ENCODE assay signal across 20 cellular contexts in the genomic region with DNA sequence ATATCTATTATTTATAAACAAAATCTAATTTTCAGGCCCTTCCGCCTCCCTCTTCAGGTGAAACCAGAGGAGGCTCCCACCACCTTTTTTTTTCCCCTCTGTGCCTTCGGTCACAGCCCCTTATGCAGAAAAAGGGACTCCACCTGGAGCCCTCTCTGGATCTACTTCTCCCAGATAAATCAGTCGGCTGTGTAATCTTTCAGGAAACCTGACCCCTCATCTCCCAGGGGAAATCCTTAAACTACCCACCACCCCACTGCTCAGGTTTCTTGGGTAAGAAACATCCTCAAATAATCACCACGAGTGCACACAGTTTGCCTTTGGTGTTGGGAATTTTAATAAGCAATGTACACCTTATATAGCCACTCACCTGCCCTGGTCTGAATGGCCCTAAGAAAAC.
DNase-seq lines count a peak whose midpoint lies in the region; TF ChIP-seq lines count a peak whose summit lies in the region.
"Had no signal": no experiment of that assay in that cellular context is flagged by ENCODE, and none has a peak within 500 bp of the region (broad histone marks: within the 10 kb centered on the region; RNA-seq: fewer than 3 reads in every experiment).

No MANE protein-coding gene starts in this region.

- H3K4me1 ChIP-seq in H9 (ENCODE audit: insufficient read depth, low read length) (peaks cover 40% of the 10 kb centered on the region), NT2/D1 (ENCODE audit: insufficient read depth, insufficient read length) (peaks cover 9% of the 10 kb centered on the region)
- H3K4me1 ChIP-seq: Caco-2, testis had no signal

- H3K27me3 ChIP-seq in H9 (ENCODE audit: insufficient read depth, low read length) (no peaks in the 10 kb centered on the region), NT2/D1 (ENCODE audit: insufficient read depth, insufficient read length) (no peaks in the 10 kb centered on the region)
- H3K27me3 ChIP-seq: heart left ventricle, testis had no signal

- peaks cover 11 to 22% (median 12%) of the 10 kb centered on the region in 3 experiments for H3K36me3 Mint-ChIP-seq in H9 (ENCODE audit: insufficient read depth in 1 of 3, low read depth in 3 of 3)
- H3K36me3 Mint-ChIP-seq: brain had no signal

- no peak overlapping the region for H2BK20ac ChIP-seq in H9 (ENCODE audit: low read depth, low read length, poor library complexity, severe bottlenecking)

- peak overlapping the region; percentile 44 to 72 for H3K4me3 Mint-ChIP-seq in H9
- H3K4me3 Mint-ChIP-seq: activated CD4-positive, alpha-beta T cell treated with anti-CD3 and anti-CD28 coated beads, Interleukin-2, amount 10 ng/mL, durations not matched to agents 24 days and 14 days; activated T-cell treated with anti-CD3 and anti-CD28 coated beads, Interleukin-2, amount 50 U/mL, for 4 hours; neural crest cell; T-helper 1 cell treated with Interleukin-12 subunit alpha and Interleukin-12 subunit beta and Interleukin-4 antibody, amounts not matched to agents 30 μg/mL and 1 μg/mL, for 36 hours had no signal

- H3K14ac ChIP-seq in H9 (ENCODE audit: insufficient read depth, low read length), result no peak overlapping the region

- peak overlapping the region; percentile 46 for H3K4me2 ChIP-seq in H9 (ENCODE audit: insufficient read depth, insufficient read length, low read length)

- no peak overlapping the region for H2BK120ac ChIP-seq in H9 (ENCODE audit: low read depth, low read length, poor library complexity, severe bottlenecking)

- H4K91ac ChIP-seq in H9 (ENCODE audit: insufficient read length, low read depth, low read length), result no peak overlapping the region

- H3K4me1 Mint-ChIP-seq in H9, result peaks cover 84 to 86% of the 10 kb centered on the region in 2 experiments
- H3K4me1 Mint-ChIP-seq: activated CD4-positive, alpha-beta T cell treated with anti-CD3 and anti-CD28 coated beads, Interleukin-2, amount 10 ng/mL, durations not matched to agents 24 days and 14 days had no signal

- H3K56ac ChIP-seq in H9 (ENCODE audit: insufficient read length, low read depth, low read length), result no peak overlapping the region

- H2BK15ac ChIP-seq in H9 (ENCODE audit: low read depth, low read length), result no peak overlapping the region

- peaks cover 7% of the 10 kb centered on the region for H3K79me2 ChIP-seq in H9 (ENCODE audit: insufficient read depth, low read length)

- peaks cover 2% of the 10 kb centered on the region for H3K23me2 ChIP-seq in H9 (ENCODE audit: insufficient read length, low read depth, low read length, poor library complexity, severe bottlenecking)

- no peak overlapping the region for H3K23ac ChIP-seq in H9 (ENCODE audit: insufficient read length, low read depth, low read length)

- no peaks in the 10 kb centered on the region for H3K36me3 ChIP-seq in NT2/D1 (ENCODE audit: insufficient read depth, insufficient read length, low read length)
- H3K36me3 ChIP-seq: heart left ventricle, lower lobe of right lung had no signal

- peak overlapping the region; percentile 98 for H3K27ac ChIP-seq in H9 (ENCODE audit: insufficient read length, low read depth, low read length)
- H3K27ac ChIP-seq: heart left ventricle, lower lobe of right lung, testis had no signal

- no peak overlapping the region for H3K4me3 ChIP-seq in NT2/D1 (ENCODE audit: insufficient read length, low read depth)
- H3K4me3 ChIP-seq: heart left ventricle, lower lobe of right lung, testis had no signal

- H3K27ac Mint-ChIP-seq in H9, result peak overlapping the region; percentile 98 to 100 (median 98)
- H3K27ac Mint-ChIP-seq: activated CD4-positive, alpha-beta T cell treated with anti-CD3 and anti-CD28 coated beads, Interleukin-2, amount 10 ng/mL, durations not matched to agents 24 days and 14 days; T-helper 1 cell treated with Interleukin-12 subunit alpha and Interleukin-12 subunit beta and Interleukin-4 antibody, amounts not matched to agents 30 μg/mL and 1 μg/mL, for 36 hours had no signal

- H2AK5ac ChIP-seq in H9 (ENCODE audit: insufficient read length, low read length), result no peak overlapping the region

- no peak overlapping the region for H3K4ac ChIP-seq in H9 (ENCODE audit: low read depth, low read length)

- H4K5ac ChIP-seq in H9 (ENCODE audit: insufficient read length, low read depth, low read length), result no peak overlapping the region

- H3K9me3 Mint-ChIP-seq in H9, result no peaks in the 10 kb centered on the region
- H3K9me3 Mint-ChIP-seq: activated CD4-positive, alpha-beta T cell treated with anti-CD3 and anti-CD28 coated beads, Interleukin-2, amount 10 ng/mL, durations not matched to agents 24 days and 14 days; activated T-cell treated with anti-CD3 and anti-CD28 coated beads, Interleukin-2, amount 50 U/mL, for 4 hours; brain; neural crest cell; T-helper 1 cell treated with Interleukin-12 subunit alpha and Interleukin-12 subunit beta and Interleukin-4 antibody, amounts not matched to agents 30 μg/mL and 1 μg/mL, for 36 hours had no signal

- H3K9ac ChIP-seq in H9 (ENCODE audit: extremely low read depth, insufficient read length, low read length) (no peak overlapping the region), NT2/D1 (ENCODE audit: insufficient read length, low read depth) (peak overlapping the region; percentile 12)

- no peak overlapping the region for H3T11ph ChIP-seq in H9 (ENCODE audit: low read length)

- H3K79me1 ChIP-seq in H9 (ENCODE audit: insufficient read depth, low read depth, low read length, poor library complexity, severe bottlenecking), result peaks cover 5% of the 10 kb centered on the region

- no peaks in the 10 kb centered on the region for H3K27me3 Mint-ChIP-seq in H9 (ENCODE audit: low read depth)
- H3K27me3 Mint-ChIP-seq: activated CD4-positive, alpha-beta T cell treated with anti-CD3 and anti-CD28 coated beads, Interleukin-2, amount 10 ng/mL, durations not matched to agents 24 days and 14 days had no signal

- no peaks in the 10 kb centered on the region for H4K20me1 ChIP-seq in H9 (ENCODE audit: control insufficient read depth, insufficient read depth, insufficient read length)

- DNase-seq in H9 (peak; percentile 53), NCI-H187 treated with DMSO at 0.1 percent for 48 hours (lab: John Stamatoyannopoulos, UW) (peak; percentile 34), NT2/D1 (ENCODE audit: low read depth, low spot score) (peak; percentile 40), left kidney (ENCODE audit: low read depth, low spot score) (peak; percentile 43), putamen (ENCODE audit: low spot score) (no peak), DMS153 treated with DMSO at 0.1 percent for 48 hours (lab: John Stamatoyannopoulos, UW; ENCODE audit: unreplicated experiment) (no peak), HUDEP-2 (lab: John Stamatoyannopoulos, UW; ENCODE audit: unreplicated experiment in 76 of 76) (no peak)
- DNase-seq: activated CD4-positive, alpha-beta T cell treated with anti-CD3 and anti-CD28 coated beads, Interleukin-2, amount 10 ng/mL, durations not matched to agents 24 days and 14 days; activated T-cell treated with anti-CD3 and anti-CD28 coated beads, Interleukin-2, amount 50 U/mL, for 4 hours; Caco-2; effector CD4-positive, alpha-beta T cell; heart left ventricle; KG1; RPMI8226; stimulated activated naive CD4-positive, alpha-beta T cell treated with Interleukin-2 at 50 U/mL for 16 hours; testis had no signal

- no peak for TF ChIP-seq CTCF in H9 (conservative IDR thresholded peaks at IDR 0.05)

- no peak overlapping the region for H2BK5ac ChIP-seq in H9 (ENCODE audit: insufficient read length, low read length)

- no CpG with 5 or more reads among the region's 4 CpGs for WGBS in H9 (ENCODE audit: extremely low coverage, insufficient read length, low lambda C conversion rate)

- H3K9me3 ChIP-seq in H9 (ENCODE audit: control insufficient read depth, low read depth, low read length) (no peaks in the 10 kb centered on the region), NT2/D1 (ENCODE audit: insufficient read depth, low read length) (no peaks in the 10 kb centered on the region)
- H3K9me3 ChIP-seq: Caco-2, heart left ventricle, lower lobe of right lung, testis had no signal

- H4K8ac ChIP-seq in H9 (replicated peaks; ENCODE audit: insufficient read length, low read depth, low read length), result no peak overlapping the region

- H2AFZ ChIP-seq in H9 (ENCODE audit: low read length), result no peak overlapping the region

- H3K18ac ChIP-seq in H9 (ENCODE audit: insufficient read length, low read depth, low read length), result no peak overlapping the region

- H2BK12ac ChIP-seq in H9 (ENCODE audit: insufficient read length, low read depth, low read length), result no peak overlapping the region

Comparison
In these comparisons a context has a peak if more than half of its experiments do, and no peak if none do; other contexts are left out.
1. DNase-seq: peak in H9 (single experiment), NCI-H187 treated with DMSO at 0.1 percent for 48 hours (single experiment), NT2/D1 (single experiment) and left kidney (single experiment); none in putamen (single experiment), DMS153 treated with DMSO at 0.1 percent for 48 hours (single experiment) and HUDEP-2 (0 of 76).